18 cellular contexts compared by ENCODE assay signal in genomic region chr1:30511106-30511505, GRCh38.
"Had no signal": no experiment of that assay in that cellular context is flagged by ENCODE, and none has a peak within 500 bp of the region (broad histone marks: within the 10 kb centered on the region; RNA-seq: fewer than 3 reads in every experiment).

No MANE protein-coding gene starts in this region.

- DNase-seq: colonic mucosa; dermis blood vessel endothelial cell; effector CD4-positive, alpha-beta T cell; heart left ventricle; hippocampal formation; left ventricle myocardium superior; mesenchymal stem cell; midbrain; occipital lobe; sigmoid colon; stimulated activated CD4-positive, alpha-beta T cell treated with anti-CD3 and anti-CD28 coated beads, Interleukin-12 subunit alpha, Interleukin-12 subunit beta, amount 100 ng/mL, for 4 hours; upper lobe of left lung; uterus had no signal

- H3K4me3 Mint-ChIP-seq: natural killer cell treated with Interleukin-12 subunit alpha and Interleukin-12 subunit beta and Interleukin-15 and Interleukin-18, amount 100 ng/mL, for 72 hours; neural progenitor cell; stimulated activated effector memory CD8-positive, alpha-beta T cell treated with anti-CD3 and anti-CD28 coated beads, Interleukin-12 subunit alpha, Interleukin-12 subunit beta, amount 100 ng/mL, for 72 hours; stimulated activated naive CD8-positive, alpha-beta T cell treated with anti-CD3 and anti-CD28 coated beads, Interleukin-15, Interleukin-2, amounts not matched to agents 100 ng/mL and 50 ng/mL, for 24 hours had no signal

- H3K9me3 Mint-ChIP-seq: natural killer cell treated with Interleukin-12 subunit alpha and Interleukin-12 subunit beta and Interleukin-15 and Interleukin-18, amount 100 ng/mL, for 72 hours; neural progenitor cell; stimulated activated effector memory CD8-positive, alpha-beta T cell treated with anti-CD3 and anti-CD28 coated beads, Interleukin-12 subunit alpha, Interleukin-12 subunit beta, amount 100 ng/mL, for 72 hours; stimulated activated naive CD8-positive, alpha-beta T cell treated with anti-CD3 and anti-CD28 coated beads, Interleukin-15, Interleukin-2, amounts not matched to agents 100 ng/mL and 50 ng/mL, for 24 hours had no signal

- ATAC-seq: esophagus mucosa; heart left ventricle; left ventricle myocardium superior; natural killer cell treated with Interleukin-12 subunit alpha and Interleukin-12 subunit beta and Interleukin-15 and Interleukin-18, amount 100 ng/mL, for 72 hours; stimulated activated effector memory CD8-positive, alpha-beta T cell treated with anti-CD3 and anti-CD28 coated beads, Interleukin-12 subunit alpha, Interleukin-12 subunit beta, amount 100 ng/mL, for 72 hours had no signal

- H3K27ac Mint-ChIP-seq: natural killer cell treated with Interleukin-12 subunit alpha and Interleukin-12 subunit beta and Interleukin-15 and Interleukin-18, amount 100 ng/mL, for 72 hours; neural progenitor cell; stimulated activated effector memory CD8-positive, alpha-beta T cell treated with anti-CD3 and anti-CD28 coated beads, Interleukin-12 subunit alpha, Interleukin-12 subunit beta, amount 100 ng/mL, for 72 hours; stimulated activated naive CD8-positive, alpha-beta T cell treated with anti-CD3 and anti-CD28 coated beads, Interleukin-15, Interleukin-2, amounts not matched to agents 100 ng/mL and 50 ng/mL, for 24 hours had no signal

- H3K4me1 Mint-ChIP-seq: stimulated activated effector memory CD8-positive, alpha-beta T cell treated with anti-CD3 and anti-CD28 coated beads, Interleukin-12 subunit alpha, Interleukin-12 subunit beta, amount 100 ng/mL, for 72 hours had no signal

- H3K36me3 Mint-ChIP-seq: natural killer cell treated with Interleukin-12 subunit alpha and Interleukin-12 subunit beta and Interleukin-15 and Interleukin-18, amount 100 ng/mL, for 72 hours; neural progenitor cell; stimulated activated effector memory CD8-positive, alpha-beta T cell treated with anti-CD3 and anti-CD28 coated beads, Interleukin-12 subunit alpha, Interleukin-12 subunit beta, amount 100 ng/mL, for 72 hours had no signal
